Comparison of ENCODE assay signal across 17 cellular contexts in genomic region chr5:68270576-68270975, GRCh38. TPM values are rescaled to one million over a fixed set of nuclear protein-coding genes. Genes with fewer than 3 reads are reported as not detected.
DNase-seq lines count a peak whose midpoint lies in the region; ATAC-seq, FAIRE-seq and TF ChIP-seq lines count a peak whose summit lies in the region.
"Had no signal": no experiment of that assay in that cellular context is flagged by ENCODE, and none has a peak within 500 bp of the region (broad histone marks: within the 10 kb centered on the region; RNA-seq: fewer than 3 reads in every experiment).

No MANE protein-coding gene starts in this region.

- DNase-seq in heart right ventricle (no peak), left cardiac atrium (no peak), RWPE2 (ENCODE audit: low spot score) (no peak), esophagus muscularis mucosa (ENCODE audit: extremely low spot score) (no peak), uterus (no peak), frontal cortex (ENCODE audit: low spot score in 2 of 2) (no peak)
- DNase-seq: activated B cell treated with CpG ODN at 0.5 μM for 24 hours; activated CD4-positive, alpha-beta T cell treated with anti-CD3 and anti-CD28 coated beads, Interleukin-2, amount 50 U/mL, for 4 hours; activated naive CD8-positive, alpha-beta T cell treated with anti-CD3 and anti-CD28 coated beads, Interleukin-2, amount 10 ng/mL, durations not matched to agents 7 days and 5 days; DMS79; HCEC 1CT; KBM-7; NCI-H146; NCI-H526; testis had no signal

- intact Hi-C loops in heart right ventricle (cut with DNase I): loop anchor here in 2 of 10 donors (5.0 kb wide), 2 partner anchors 578 to 1023 kb away; no protein-coding TSS in a partner anchor
- intact Hi-C loops in left cardiac atrium (cut with DNase I): no loop called here
- intact Hi-C loops in esophagus muscularis mucosa (cut with DNase I): no loop called here
- intact Hi-C loops in uterus (cut with DNase I; ENCODE audit: low total_unique reads): no loop called here

- TF ChIP-seq CTCF in heart right ventricle (IDR thresholded peaks at IDR 0.05) (no peak), RWPE2 (IDR thresholded peaks at IDR 0.05; ENCODE audit: poor library complexity, severe bottlenecking) (no peak), esophagus muscularis mucosa (IDR thresholded peaks at IDR 0.05) (no peak), uterus (IDR thresholded peaks at IDR 0.05) (no peak)

- FAIRE-seq in frontal cortex (lab: Jason Lieb, UNC): no peak
- FAIRE-seq: colon had no signal

- TF ChIP-seq EP300 in esophagus muscularis mucosa (IDR thresholded peaks at IDR 0.05): no peak

- ATAC-seq in heart right ventricle (no peak), left cardiac atrium (no peak), RWPE2 (ENCODE audit: low read depth) (no peak), HG02840 (IDR thresholded peaks at IDR 0.05; ENCODE audit: low FRiP score, unreplicated experiment) (no peak)

- H3K27me3 ChIP-seq in heart right ventricle (no peaks in the 10 kb centered on the region), RWPE2 (ENCODE audit: insufficient read depth, poor library complexity, severe bottlenecking) (no peaks in the 10 kb centered on the region), esophagus muscularis mucosa (no peaks in the 10 kb centered on the region), uterus (no peaks in the 10 kb centered on the region)
- H3K27me3 ChIP-seq: testis had no signal

- H3K36me3 ChIP-seq in heart right ventricle (peaks cover 0 to 25% (median 12%) of the 10 kb centered on the region in 9 donors), RWPE2 (ENCODE audit: low read depth) (peaks cover 38% of the 10 kb centered on the region), esophagus muscularis mucosa (peaks cover 0 to 24% (median 8%) of the 10 kb centered on the region in 4 donors), uterus (no peaks in the 10 kb centered on the region)

- H3K9me3 ChIP-seq in heart right ventricle: no peaks in the 10 kb centered on the region
- H3K9me3 ChIP-seq in RWPE2 (ENCODE audit: severe bottlenecking): no peaks in the 10 kb centered on the region
- no peaks in the 10 kb centered on the region for H3K9me3 ChIP-seq in esophagus muscularis mucosa
- H3K9me3 ChIP-seq in uterus: no peaks in the 10 kb centered on the region
- H3K9me3 ChIP-seq: testis had no signal

- peak overlapping the region in 7 of 10 donors; percentile 32 to 92 (median 85) for H3K27ac ChIP-seq in heart right ventricle
- H3K27ac ChIP-seq in RWPE2 (ENCODE audit: poor library complexity, severe bottlenecking): peak overlapping the region; percentile 48
- H3K27ac ChIP-seq in esophagus muscularis mucosa (replicated peaks in 1 of 4): peak overlapping the region; percentile 45 to 86 (median 85)
- H3K27ac ChIP-seq in uterus: peak overlapping the region; percentile 28 to 81
- H3K27ac ChIP-seq: testis had no signal

- TF ChIP-seq POLR2A in esophagus muscularis mucosa (IDR thresholded peaks at IDR 0.05; ENCODE audit: low read depth) (no peak), uterus (IDR thresholded peaks at IDR 0.05) (no peak)

- no peak overlapping the region for H3K4me3 ChIP-seq in heart right ventricle
- H3K4me3 ChIP-seq in RWPE2 (ENCODE audit: severe bottlenecking): no peak overlapping the region
- H3K4me3 ChIP-seq in esophagus muscularis mucosa: no peak overlapping the region
- H3K4me3 ChIP-seq in uterus: no peak overlapping the region
- H3K4me3 ChIP-seq: testis had no signal

- peaks cover 19 to 99% (median 95%) of the 10 kb centered on the region in 9 donors for H3K4me1 ChIP-seq in heart right ventricle
- H3K4me1 ChIP-seq in RWPE2 (ENCODE audit: insufficient read depth, poor library complexity, severe bottlenecking): peaks cover 44% of the 10 kb centered on the region
- peaks cover 86 to 100% (median 100%) of the 10 kb centered on the region in 4 donors for H3K4me1 ChIP-seq in esophagus muscularis mucosa
- H3K4me1 ChIP-seq in uterus: peaks cover 12 to 25% of the 10 kb centered on the region in 2 donors

RNA-seq across cellular contexts. Expression of gene PIK3R1, which starts 55.0 kb away (rescaled TPM):
- total RNA-seq in heart right ventricle: 100 to 1,000 TPM in 8 of 10 donors, 10 to 100 TPM in 2; 45.6 to 269 (median 148) TPM
- 10 to 100 TPM; 12.2 to 22.3 TPM for polyA plus RNA-seq in heart right ventricle
- 100 to 1,000 TPM in 1 of 2 donors, 10 to 100 TPM in 1; 61.8 to 127 TPM for total RNA-seq in left cardiac atrium
- 100 to 1,000 TPM; 244 to 563 (median 329) TPM for total RNA-seq in esophagus muscularis mucosa
- 100 to 1,000 TPM; 101 to 358 (median 190) TPM for total RNA-seq in uterus
- total RNA-seq in frontal cortex: 128 TPM
